In the genomic region with DNA sequence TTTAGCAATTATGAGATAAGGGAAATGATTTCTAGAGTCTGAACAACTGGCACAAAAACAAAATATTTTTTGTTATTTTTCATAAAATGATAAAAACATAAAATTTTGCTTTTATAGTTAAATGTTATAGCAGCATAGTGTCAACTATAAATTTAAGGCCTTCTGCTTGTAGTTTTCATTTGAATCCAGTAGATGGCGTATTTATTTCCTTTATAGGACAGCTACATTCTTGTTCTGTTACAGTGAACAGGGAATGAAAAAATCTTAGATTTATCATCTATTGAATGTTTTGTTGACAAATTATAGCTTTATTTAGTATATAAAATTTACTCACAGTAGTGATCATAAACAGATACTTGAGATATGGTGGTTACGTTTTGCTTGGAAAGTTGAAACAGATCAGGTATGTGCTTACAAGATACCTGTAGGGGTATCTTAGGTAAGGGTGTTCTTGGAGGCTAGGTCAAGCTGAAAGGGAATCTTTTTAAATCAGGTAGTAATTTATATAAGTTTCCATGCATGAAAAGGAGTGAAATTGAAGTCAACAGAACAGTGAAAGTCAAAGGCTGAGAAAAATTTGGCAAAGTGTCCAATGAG, we compare ENCODE assay signal across 8 cellular contexts.
DNase-seq lines count a peak whose midpoint lies in the region; ATAC-seq and TF ChIP-seq lines count a peak whose summit lies in the region.

No MANE protein-coding gene starts in this region.

- H3K27me3 ChIP-seq in fibroblast of lung (ENCODE audit: control insufficient read depth, insufficient read depth, low read length) (no peaks in the 10 kb centered on the region), testis (no peaks in the 10 kb centered on the region)

- H3K9me3 ChIP-seq in fibroblast of lung (ENCODE audit: control insufficient read depth, insufficient read depth, low read depth, low read length) = no peaks in the 10 kb centered on the region
- H3K9me3 ChIP-seq in testis = no peaks in the 10 kb centered on the region

- intact Hi-C loops in testis (cut with DNase I; ENCODE audit: low total_unique reads) = no loop called here
- intact Hi-C loops in posterior cingulate gyrus (cut with DNase I) = no loop called here

- no peak overlapping the region for H2AFZ ChIP-seq in fibroblast of lung (ENCODE audit: low read length)

- H4K20me1 ChIP-seq in fibroblast of lung (ENCODE audit: control insufficient read depth, extremely low read depth, insufficient read depth, low read length) = no peaks in the 10 kb centered on the region

- H3K4me3 ChIP-seq in fibroblast of lung (replicated peaks in 1 of 4; ENCODE audit: control extremely low read depth in 1 of 4, insufficient read depth in 1 of 4, low read depth in 3 of 4, low read length in 4 of 4) (no peak overlapping the region), testis (no peak overlapping the region)

- no peaks in the 10 kb centered on the region for H3K9me3 Mint-ChIP-seq in effector memory CD8-positive, alpha-beta T cell

- H3K4me3 Mint-ChIP-seq in effector memory CD8-positive, alpha-beta T cell = no peak overlapping the region

- no peak overlapping the region for H3K4me2 ChIP-seq in fibroblast of lung (ENCODE audit: extremely low read depth, insufficient read depth, low read length)

- ATAC-seq in GM18868 (IDR thresholded peaks at IDR 0.05; ENCODE audit: unreplicated experiment) = peak; percentile 79
- peak; percentile 75 for ATAC-seq in HG03175 (IDR thresholded peaks at IDR 0.05; ENCODE audit: unreplicated experiment)
- no peak for ATAC-seq in effector memory CD8-positive, alpha-beta T cell (replicated peaks)

- H3K27ac Mint-ChIP-seq in effector memory CD8-positive, alpha-beta T cell = no peak overlapping the region

- DNase-seq in AG09319 (ENCODE audit: extremely low read depth, low read depth) (no peak), OCI-M2 (lab: John Stamatoyannopoulos, UW; ENCODE audit: unreplicated experiment) (peak; percentile 1), fibroblast of lung (ENCODE audit: low read depth in 2 of 2) (peak; percentile 11 to 23), testis (no peak), posterior cingulate gyrus (no peak)
- DNase-seq in effector memory CD8-positive, alpha-beta T cell = no peak

- no peak for TF ChIP-seq POLR2A in testis (IDR thresholded peaks at IDR 0.05)

- H3K79me2 ChIP-seq in fibroblast of lung (ENCODE audit: control insufficient read depth, insufficient read depth, low read length) = no peaks in the 10 kb centered on the region

- H3K4me1 ChIP-seq in fibroblast of lung (ENCODE audit: control insufficient read depth, extremely low read depth, insufficient read depth, low read length) = no peaks in the 10 kb centered on the region
- no peaks in the 10 kb centered on the region for H3K4me1 ChIP-seq in testis

- H3K36me3 Mint-ChIP-seq in effector memory CD8-positive, alpha-beta T cell (ENCODE audit: insufficient read depth) = no peaks in the 10 kb centered on the region

- no peaks in the 10 kb centered on the region for H3K27me3 Mint-ChIP-seq in effector memory CD8-positive, alpha-beta T cell

- WGBS in testis, 2 donors = 12 to 55% methylated on average over 2 of the region's 2 CpGs

- H3K27ac ChIP-seq in fibroblast of lung (ENCODE audit: insufficient read depth, low read length) (no peak overlapping the region), testis (no peak overlapping the region)

- TF ChIP-seq CTCF in AG09319 (IDR thresholded peaks at IDR 0.05; ENCODE audit: low read depth, low read length) = peak; percentile 56
- peak in 1 of 2 donors; percentile 41 for TF ChIP-seq CTCF in fibroblast of lung (conservative IDR thresholded peaks at IDR 0.05 in 1 of 2, IDR thresholded peaks at IDR 0.05 in 1 of 2; ENCODE audit: low read depth in 1 of 2, low read length in 2 of 2)
- peak in 2 of 3 experiments; percentile 28 to 61 for TF ChIP-seq CTCF in testis (IDR thresholded peaks at IDR 0.05)

- H3K4me1 Mint-ChIP-seq in effector memory CD8-positive, alpha-beta T cell (ENCODE audit: low read depth in 2 of 2) = no peaks in the 10 kb centered on the region

- no peaks in the 10 kb centered on the region for H3K36me3 ChIP-seq in fibroblast of lung (ENCODE audit: control insufficient read depth, insufficient read depth, low read length)
- no peaks in the 10 kb centered on the region for H3K36me3 ChIP-seq in testis (ENCODE audit: low read depth, missing control alignments)

- H3K9ac ChIP-seq in fibroblast of lung (ENCODE audit: insufficient read depth, low read length) = no peak overlapping the region

Comparison
In these comparisons a context has a peak if more than half of its experiments do, and no peak if none do; other contexts are left out.
1. DNase-seq: peak in OCI-M2 (single experiment) and fibroblast of lung (2 of 2); none in AG09319 (single experiment), testis (single experiment), effector memory CD8-positive, alpha-beta T cell (0 of 3) and posterior cingulate gyrus (0 of 10).